In genomic region chr2:176079285-176079830, GRCh38 we compare ENCODE assay signal across 9 cellular contexts. TPM values are rescaled to one million over a fixed set of nuclear protein-coding genes. Genes with fewer than 3 reads are reported as not detected.
A peak's percentile ranks its signal among the peaks of the same experiment; 100 is the strongest.
DNase-seq lines count a peak whose midpoint lies in the region; ATAC-seq and TF ChIP-seq lines count a peak whose summit lies in the region.
"Had no signal": no experiment of that assay in that cellular context is flagged by ENCODE, and none has a peak within 500 bp of the region (broad histone marks: within the 10 kb centered on the region; RNA-seq: fewer than 3 reads in every experiment).

No MANE protein-coding gene starts in this region.

- ATAC-seq in activated T-cell treated with anti-CD3 and anti-CD28 coated beads, Interleukin-2, amount 50 U/mL, for 72 hours (replicated peaks in 1 of 2) = peak; percentile 14 to 17
- no peak for ATAC-seq in stimulated activated naive CD8-positive, alpha-beta T cell treated with anti-CD3 and anti-CD28 coated beads, Interleukin-15, amount 100 ng/mL, for 72 hours
- ATAC-seq in GM18868 (IDR thresholded peaks at IDR 0.05; ENCODE audit: unreplicated experiment) = no peak

- DNase-seq in activated T-cell treated with anti-CD3 and anti-CD28 coated beads, Interleukin-2, amount 50 U/mL, for 72 hours = no peak
- DNase-seq in activated T-cell treated with anti-CD3 and anti-CD28 coated beads, Interleukin-2, amount 50 U/mL, for 48 hours = no peak
- DNase-seq in NCI-H748 treated with DMSO at 0.1 percent for 48 hours (lab: John Stamatoyannopoulos, UW) (peak; percentile 78), foreskin fibroblast (no peak), iPS-NIHi7 (ENCODE audit: extremely low spot score) (no peak), NCI-H1105 (lab: John Stamatoyannopoulos, UW) (no peak)
- DNase-seq in stimulated activated naive CD8-positive, alpha-beta T cell treated with anti-CD3 and anti-CD28 coated beads, Interleukin-15, amount 100 ng/mL, for 72 hours = no peak

- peak overlapping the region; percentile 22 to 44 for H3K4me3 ChIP-seq in foreskin fibroblast (ENCODE audit: low read depth in 1 of 2, low read length in 2 of 2)

- peaks cover 1 to 2% of the 10 kb centered on the region in 2 donors for H3K9me3 Mint-ChIP-seq in activated T-cell treated with anti-CD3 and anti-CD28 coated beads, Interleukin-2, amount 50 U/mL, for 72 hours
- peaks cover 17 to 54% of the 10 kb centered on the region in 2 donors for H3K9me3 Mint-ChIP-seq in stimulated activated naive CD8-positive, alpha-beta T cell treated with anti-CD3 and anti-CD28 coated beads, Interleukin-15, amount 100 ng/mL, for 72 hours

- H3K27ac Mint-ChIP-seq in activated T-cell treated with anti-CD3 and anti-CD28 coated beads, Interleukin-2, amount 50 U/mL, for 72 hours = peak overlapping the region; percentile 76
- peak overlapping the region in 1 of 2 donors; percentile 82 for H3K27ac Mint-ChIP-seq in stimulated activated naive CD8-positive, alpha-beta T cell treated with anti-CD3 and anti-CD28 coated beads, Interleukin-15, amount 100 ng/mL, for 72 hours

- H3K27me3 Mint-ChIP-seq in activated T-cell treated with anti-CD3 and anti-CD28 coated beads, Interleukin-2, amount 50 U/mL, for 72 hours (ENCODE audit: low read depth) = peaks cover 81% of the 10 kb centered on the region
- peaks cover 92% of the 10 kb centered on the region for H3K27me3 Mint-ChIP-seq in stimulated activated naive CD8-positive, alpha-beta T cell treated with anti-CD3 and anti-CD28 coated beads, Interleukin-15, amount 100 ng/mL, for 72 hours

- peaks cover 18% of the 10 kb centered on the region for H3K4me1 Mint-ChIP-seq in activated T-cell treated with anti-CD3 and anti-CD28 coated beads, Interleukin-2, amount 50 U/mL, for 72 hours (ENCODE audit: low read depth)
- H3K4me1 Mint-ChIP-seq in stimulated activated naive CD8-positive, alpha-beta T cell treated with anti-CD3 and anti-CD28 coated beads, Interleukin-15, amount 100 ng/mL, for 72 hours = peaks cover 36% of the 10 kb centered on the region

- peaks cover 13 to 14% of the 10 kb centered on the region in 2 donors for H3K36me3 Mint-ChIP-seq in activated T-cell treated with anti-CD3 and anti-CD28 coated beads, Interleukin-2, amount 50 U/mL, for 72 hours (ENCODE audit: insufficient read depth in 2 of 2)

- no peak for TF ChIP-seq CTCF in foreskin fibroblast (IDR thresholded peaks at IDR 0.05; ENCODE audit: low read depth, low read length)

- H3K4me3 Mint-ChIP-seq in activated T-cell treated with anti-CD3 and anti-CD28 coated beads, Interleukin-2, amount 50 U/mL, for 72 hours = peak overlapping the region; percentile 69 to 74
- peak overlapping the region; percentile 36 to 81 for H3K4me3 Mint-ChIP-seq in stimulated activated naive CD8-positive, alpha-beta T cell treated with anti-CD3 and anti-CD28 coated beads, Interleukin-15, amount 100 ng/mL, for 72 hours

RNA-seq across cellular contexts. Expression of gene EVX2, which starts 4.4 kb away (rescaled TPM):
- total RNA-seq in activated T-cell treated with anti-CD3 and anti-CD28 coated beads, Interleukin-2, amount 50 U/mL, for 72 hours = not detected
- total RNA-seq: T-helper 2 cell treated with Interferon-gamma antibody and Interleukin-4, amounts not matched to agents 100 ng/mL and 5 ng/mL, for 36 hours had no signal

RNA-seq across cellular contexts. Expression of gene HOXD13, which starts 13.2 kb away (rescaled TPM):
- total RNA-seq in activated T-cell treated with anti-CD3 and anti-CD28 coated beads, Interleukin-2, amount 50 U/mL, for 72 hours = not detected
- total RNA-seq: T-helper 2 cell treated with Interferon-gamma antibody and Interleukin-4, amounts not matched to agents 100 ng/mL and 5 ng/mL, for 36 hours had no signal

RNA-seq across cellular contexts. Expression of gene HOXD12, which starts 20.2 kb away (rescaled TPM):
- total RNA-seq in activated T-cell treated with anti-CD3 and anti-CD28 coated beads, Interleukin-2, amount 50 U/mL, for 72 hours = not detected
- total RNA-seq: T-helper 2 cell treated with Interferon-gamma antibody and Interleukin-4, amounts not matched to agents 100 ng/mL and 5 ng/mL, for 36 hours had no signal

RNA-seq across cellular contexts. Expression of gene HOXD11, which starts 27.7 kb away (rescaled TPM):
- not detected for total RNA-seq in activated T-cell treated with anti-CD3 and anti-CD28 coated beads, Interleukin-2, amount 50 U/mL, for 72 hours
- total RNA-seq: T-helper 2 cell treated with Interferon-gamma antibody and Interleukin-4, amounts not matched to agents 100 ng/mL and 5 ng/mL, for 36 hours had no signal

RNA-seq across cellular contexts. Expression of gene HOXD10, which starts 37.2 kb away (rescaled TPM):
- total RNA-seq in activated T-cell treated with anti-CD3 and anti-CD28 coated beads, Interleukin-2, amount 50 U/mL, for 72 hours = not detected
- total RNA-seq: T-helper 2 cell treated with Interferon-gamma antibody and Interleukin-4, amounts not matched to agents 100 ng/mL and 5 ng/mL, for 36 hours had no signal

Comparison
In these comparisons a context has a peak if more than half of its experiments do, and no peak if none do; other contexts are left out.
1. ATAC-seq: peak in activated T-cell treated with anti-CD3 and anti-CD28 coated beads, Interleukin-2, amount 50 U/mL, for 72 hours (2 of 2); none in stimulated activated naive CD8-positive, alpha-beta T cell treated with anti-CD3 and anti-CD28 coated beads, Interleukin-15, amount 100 ng/mL, for 72 hours (single experiment) and GM18868 (single experiment).